In genomic region chr20:24935786-24936525, GRCh38 we compare ENCODE assay signal across 16 cellular contexts. TPM values are rescaled to one million over a fixed set of nuclear protein-coding genes. Genes with fewer than 3 reads are reported as not detected.
A peak's percentile ranks its signal among the peaks of the same experiment; 100 is the strongest.
DNase-seq lines count a peak whose midpoint lies in the region; ATAC-seq lines count a peak whose summit lies in the region.
"Had no signal": no experiment of that assay in that cellular context is flagged by ENCODE, and none has a peak within 500 bp of the region (broad histone marks: within the 10 kb centered on the region; RNA-seq: fewer than 3 reads in every experiment).

No MANE protein-coding gene starts in this region.

- CTCF ChIA-PET in activated CD8-positive, alpha-beta memory T cell treated with anti-CD3 and anti-CD28 coated beads, Interleukin-2, amount 10 ng/mL, durations not matched to agents 7 days and 5 days (lab: Charles Lee) = interaction anchor here (1.0 kb wide), 1 partner anchor 12 kb away, joined by 3 read pairs; no protein-coding TSS in a partner anchor

- H3K27ac Mint-ChIP-seq in activated CD8-positive, alpha-beta memory T cell treated with anti-CD3 and anti-CD28 coated beads, Interleukin-2, amount 10 ng/mL, durations not matched to agents 7 days and 5 days = no peak overlapping the region
- H3K27ac Mint-ChIP-seq in activated T-helper 17 cell treated with anti-CD3 and anti-CD28 coated beads, Interleukin-2, amount 50 U/mL, for 72 hours = no peak overlapping the region
- peak overlapping the region; percentile 41 to 49 for H3K27ac Mint-ChIP-seq in effector memory CD8-positive, alpha-beta T cell
- H3K27ac Mint-ChIP-seq in stimulated activated effector memory CD8-positive, alpha-beta T cell treated with anti-CD3 and anti-CD28 coated beads, Interleukin-12 subunit alpha, Interleukin-12 subunit beta, amount 100 ng/mL, for 72 hours = peak overlapping the region; percentile 85
- H3K27ac Mint-ChIP-seq: B cell, GM23338 had no signal

- H3K4me1 Mint-ChIP-seq in activated CD8-positive, alpha-beta memory T cell treated with anti-CD3 and anti-CD28 coated beads, Interleukin-2, amount 10 ng/mL, durations not matched to agents 7 days and 5 days = peaks cover 20% of the 10 kb centered on the region
- H3K4me1 Mint-ChIP-seq in activated T-helper 17 cell treated with anti-CD3 and anti-CD28 coated beads, Interleukin-2, amount 50 U/mL, for 72 hours = peaks cover 18% of the 10 kb centered on the region
- peaks cover 36 to 44% of the 10 kb centered on the region in 2 donors for H3K4me1 Mint-ChIP-seq in effector memory CD8-positive, alpha-beta T cell (ENCODE audit: low read depth in 2 of 2)
- peaks cover 60% of the 10 kb centered on the region for H3K4me1 Mint-ChIP-seq in stimulated activated effector memory CD8-positive, alpha-beta T cell treated with anti-CD3 and anti-CD28 coated beads, Interleukin-12 subunit alpha, Interleukin-12 subunit beta, amount 100 ng/mL, for 72 hours
- H3K4me1 Mint-ChIP-seq: B cell, GM23338 had no signal

- peak; percentile 37 for DNase-seq in activated CD8-positive, alpha-beta memory T cell treated with anti-CD3 and anti-CD28 coated beads, Interleukin-2, amount 10 ng/mL, durations not matched to agents 7 days and 5 days
- DNase-seq in activated CD8-positive, alpha-beta memory T cell treated with anti-CD3 and anti-CD28 coated beads, Interleukin-2, amount 50 U/mL, for 48 hours = no peak
- DNase-seq in effector memory CD8-positive, alpha-beta T cell = no peak
- DNase-seq in stimulated activated effector memory CD8-positive, alpha-beta T cell treated with anti-CD3 and anti-CD28 coated beads, Interleukin-12 subunit alpha, Interleukin-12 subunit beta, amount 100 ng/mL, for 72 hours (ENCODE audit: low spot score in 2 of 2) = peak in 1 of 2 donors; percentile 66
- DNase-seq in H4 (ENCODE audit: low spot score) = no peak
- DNase-seq: CD8-positive, alpha-beta memory T cell; GF-D8; KBM-7; NCI-H1105; NCI-H1694 treated with DMSO at 0.1 percent for 48 hours; NCI-H69; PC-3 had no signal

- peaks cover 18% of the 10 kb centered on the region for H3K36me3 Mint-ChIP-seq in activated CD8-positive, alpha-beta memory T cell treated with anti-CD3 and anti-CD28 coated beads, Interleukin-2, amount 10 ng/mL, durations not matched to agents 7 days and 5 days
- no peaks in the 10 kb centered on the region for H3K36me3 Mint-ChIP-seq in activated T-helper 17 cell treated with anti-CD3 and anti-CD28 coated beads, Interleukin-2, amount 50 U/mL, for 72 hours (ENCODE audit: low read depth)
- H3K36me3 Mint-ChIP-seq in effector memory CD8-positive, alpha-beta T cell (ENCODE audit: insufficient read depth) = peaks cover 5% of the 10 kb centered on the region
- no peaks in the 10 kb centered on the region for H3K36me3 Mint-ChIP-seq in stimulated activated effector memory CD8-positive, alpha-beta T cell treated with anti-CD3 and anti-CD28 coated beads, Interleukin-12 subunit alpha, Interleukin-12 subunit beta, amount 100 ng/mL, for 72 hours
- H3K36me3 Mint-ChIP-seq: CD8-positive, alpha-beta memory T cell had no signal

- no peaks in the 10 kb centered on the region for H3K27me3 Mint-ChIP-seq in activated CD8-positive, alpha-beta memory T cell treated with anti-CD3 and anti-CD28 coated beads, Interleukin-2, amount 10 ng/mL, durations not matched to agents 7 days and 5 days
- H3K27me3 Mint-ChIP-seq in activated T-helper 17 cell treated with anti-CD3 and anti-CD28 coated beads, Interleukin-2, amount 50 U/mL, for 72 hours = no peaks in the 10 kb centered on the region
- no peaks in the 10 kb centered on the region for H3K27me3 Mint-ChIP-seq in effector memory CD8-positive, alpha-beta T cell

- H3K9me3 Mint-ChIP-seq in activated CD8-positive, alpha-beta memory T cell treated with anti-CD3 and anti-CD28 coated beads, Interleukin-2, amount 10 ng/mL, durations not matched to agents 7 days and 5 days (ENCODE audit: low read depth) = peaks cover 4% of the 10 kb centered on the region
- peaks cover 5% of the 10 kb centered on the region for H3K9me3 Mint-ChIP-seq in activated T-helper 17 cell treated with anti-CD3 and anti-CD28 coated beads, Interleukin-2, amount 50 U/mL, for 72 hours
- no peaks in the 10 kb centered on the region for H3K9me3 Mint-ChIP-seq in effector memory CD8-positive, alpha-beta T cell
- H3K9me3 Mint-ChIP-seq in stimulated activated effector memory CD8-positive, alpha-beta T cell treated with anti-CD3 and anti-CD28 coated beads, Interleukin-12 subunit alpha, Interleukin-12 subunit beta, amount 100 ng/mL, for 72 hours = no peaks in the 10 kb centered on the region
- H3K9me3 Mint-ChIP-seq: CD8-positive, alpha-beta memory T cell had no signal

- ATAC-seq in activated CD8-positive, alpha-beta memory T cell treated with anti-CD3 and anti-CD28 coated beads, Interleukin-2, amount 10 ng/mL, durations not matched to agents 7 days and 5 days = peak; percentile 27
- ATAC-seq in activated T-helper 17 cell treated with anti-CD3 and anti-CD28 coated beads, Interleukin-2, amount 50 U/mL, for 72 hours (replicated peaks) = peak; percentile 79
- ATAC-seq in effector memory CD8-positive, alpha-beta T cell (replicated peaks) = no peak
- peak; percentile 96 for ATAC-seq in stimulated activated effector memory CD8-positive, alpha-beta T cell treated with anti-CD3 and anti-CD28 coated beads, Interleukin-12 subunit alpha, Interleukin-12 subunit beta, amount 100 ng/mL, for 72 hours
- ATAC-seq in GM19397 (IDR thresholded peaks at IDR 0.05; ENCODE audit: unreplicated experiment) = no peak
- ATAC-seq: GM23338, PC-3 had no signal

- H3K4me3 Mint-ChIP-seq in activated CD8-positive, alpha-beta memory T cell treated with anti-CD3 and anti-CD28 coated beads, Interleukin-2, amount 10 ng/mL, durations not matched to agents 7 days and 5 days = no peak overlapping the region
- no peak overlapping the region for H3K4me3 Mint-ChIP-seq in activated T-helper 17 cell treated with anti-CD3 and anti-CD28 coated beads, Interleukin-2, amount 50 U/mL, for 72 hours
- no peak overlapping the region for H3K4me3 Mint-ChIP-seq in effector memory CD8-positive, alpha-beta T cell
- no peak overlapping the region for H3K4me3 Mint-ChIP-seq in stimulated activated effector memory CD8-positive, alpha-beta T cell treated with anti-CD3 and anti-CD28 coated beads, Interleukin-12 subunit alpha, Interleukin-12 subunit beta, amount 100 ng/mL, for 72 hours
- H3K4me3 Mint-ChIP-seq: B cell; CD8-positive, alpha-beta memory T cell; GM23338 had no signal

RNA-seq across cellular contexts. Expression of gene CST7, which starts 13.1 kb away (rescaled TPM):
- total RNA-seq in activated CD8-positive, alpha-beta memory T cell treated with anti-CD3 and anti-CD28 coated beads, Interleukin-2, amount 10 ng/mL, durations not matched to agents 7 days and 5 days = 100 to 1,000 TPM; 177 to 202 TPM
- total RNA-seq in activated T-helper 17 cell treated with anti-CD3 and anti-CD28 coated beads, Interleukin-2, amount 50 U/mL, for 72 hours = 10 to 100 TPM; 38.2 to 41.7 TPM
- 0.94 and 1.1 TPM in 2 replicates for total RNA-seq in H4 (2014; rRNA removed; shearing (Covaris generic))
- total RNA-seq: GM23338, PC-3 had no signal

RNA-seq across cellular contexts. Expression of gene APMAP, which starts 56.6 kb away (rescaled TPM):
- 10 to 100 TPM; 47.5 to 56.0 TPM for total RNA-seq in activated CD8-positive, alpha-beta memory T cell treated with anti-CD3 and anti-CD28 coated beads, Interleukin-2, amount 10 ng/mL, durations not matched to agents 7 days and 5 days
- 10 to 100 TPM; 30.7 to 49.4 TPM for total RNA-seq in activated T-helper 17 cell treated with anti-CD3 and anti-CD28 coated beads, Interleukin-2, amount 50 U/mL, for 72 hours
- total RNA-seq in H4 (2014; rRNA removed; shearing (Covaris generic)) = 110 and 115 TPM in 2 replicates

Comparison
In these comparisons a context has a peak if more than half of its experiments do, and no peak if none do; other contexts are left out.
1. ATAC-seq: peak in activated CD8-positive, alpha-beta memory T cell treated with anti-CD3 and anti-CD28 coated beads, Interleukin-2, amount 10 ng/mL, durations not matched to agents 7 days and 5 days (single experiment), activated T-helper 17 cell treated with anti-CD3 and anti-CD28 coated beads, Interleukin-2, amount 50 U/mL, for 72 hours (single experiment) and stimulated activated effector memory CD8-positive, alpha-beta T cell treated with anti-CD3 and anti-CD28 coated beads, Interleukin-12 subunit alpha, Interleukin-12 subunit beta, amount 100 ng/mL, for 72 hours (single experiment); none in effector memory CD8-positive, alpha-beta T cell (single experiment) and GM19397 (single experiment).
2. H3K27ac Mint-ChIP-seq: peak in effector memory CD8-positive, alpha-beta T cell (2 of 2) and stimulated activated effector memory CD8-positive, alpha-beta T cell treated with anti-CD3 and anti-CD28 coated beads, Interleukin-12 subunit alpha, Interleukin-12 subunit beta, amount 100 ng/mL, for 72 hours (single experiment); none in activated CD8-positive, alpha-beta memory T cell treated with anti-CD3 and anti-CD28 coated beads, Interleukin-2, amount 10 ng/mL, durations not matched to agents 7 days and 5 days (single experiment) and activated T-helper 17 cell treated with anti-CD3 and anti-CD28 coated beads, Interleukin-2, amount 50 U/mL, for 72 hours (single experiment).
3. RNA of gene CST7, which starts 13.1 kb away (total RNA-seq): 177 to 202 TPM in activated CD8-positive, alpha-beta memory T cell treated with anti-CD3 and anti-CD28 coated beads, Interleukin-2, amount 10 ng/mL, durations not matched to agents 7 days and 5 days and 38.2 to 41.7 TPM in activated T-helper 17 cell treated with anti-CD3 and anti-CD28 coated beads, Interleukin-2, amount 50 U/mL, for 72 hours; 0.94 to 1.1 TPM in H4; every median in the first group is over 10 times any median in the second.